30 cellular contexts compared by ENCODE assay signal in the genomic region with DNA sequence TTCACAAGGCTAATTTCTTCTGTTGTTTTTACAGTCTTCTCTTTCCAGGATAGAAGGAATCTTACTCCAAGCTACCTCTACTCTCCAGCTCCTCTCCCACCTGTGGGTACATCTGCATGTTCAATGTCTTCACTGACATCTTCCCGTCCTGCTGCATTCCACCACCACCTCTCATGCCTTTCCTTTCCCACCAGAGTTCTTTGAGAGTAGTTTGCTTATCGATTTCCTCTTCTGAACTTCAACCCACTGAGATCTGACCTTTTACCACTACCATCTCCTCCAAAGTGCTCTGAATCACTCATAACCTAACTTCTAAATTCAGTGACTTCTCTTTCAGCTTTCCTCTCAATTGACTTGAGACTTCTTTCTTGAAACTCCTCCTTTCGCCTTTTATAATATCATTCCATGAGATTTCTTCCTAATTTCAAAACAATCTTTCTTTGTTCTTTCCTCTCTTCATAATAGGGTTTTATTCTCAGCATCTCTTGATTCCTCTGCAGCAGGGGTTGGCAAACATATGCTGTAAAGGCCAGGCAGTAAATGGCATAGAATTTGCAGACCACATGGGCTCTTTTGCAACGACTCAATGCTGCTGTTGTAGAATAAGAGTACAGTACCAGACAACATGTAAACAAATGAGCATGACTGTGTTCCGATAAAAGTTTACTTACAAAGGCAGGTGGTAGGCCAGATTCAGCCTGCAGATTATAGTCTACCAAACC.
"Had no signal": no experiment of that assay in that cellular context is flagged by ENCODE, and none has a peak within 500 bp of the region (broad histone marks: within the 10 kb centered on the region; RNA-seq: fewer than 3 reads in every experiment).

No MANE protein-coding gene starts in this region.

- H3K27me3 ChIP-seq: heart right ventricle, neutrophil, ovary, upper lobe of right lung had no signal

- H3K4me3 ChIP-seq: heart right ventricle, left ventricle myocardium inferior, ovary, skin epidermis, upper lobe of right lung had no signal

- DNase-seq: activated CD4-positive, alpha-beta memory T cell treated with anti-CD3 and anti-CD28 coated beads, Interleukin-2, amount 10 ng/mL, durations not matched to agents 7 days and 5 days; activated CD4-positive, alpha-beta T cell treated with anti-CD3 and anti-CD28 coated beads for 1 hour; activated CD4-positive, alpha-beta T cell treated with anti-CD3 and anti-CD28 coated beads, Interleukin-2, amount 10 ng/mL, durations not matched to agents 7 days and 5 days; activated CD8-positive, alpha-beta memory T cell treated with anti-CD3 and anti-CD28 coated beads, Interleukin-2, amount 50 U/mL, for 48 hours; activated gamma-delta T cell treated with Interleukin-2 at 50 U/mL for 16 hours; activated naive CD4-positive, alpha-beta T cell treated with anti-CD3 and anti-CD28 coated beads, Interleukin-2, amount 50 U/mL, for 16 hours; activated T-cell treated with anti-CD3 and anti-CD28 coated beads, Interleukin-2, amount 50 U/mL, for 24 hours; amniotic stem cell; brain microvascular endothelial cell; cortex of kidney; foreskin fibroblast; heart right ventricle; left ventricle myocardium inferior; naive B cell; nephron progenitor cell; ovary; stimulated activated CD4-positive, alpha-beta T cell treated with anti-CD3 and anti-CD28 coated beads, Interleukin-4, amount 100 ng/mL, for 24 hours; stimulated activated naive CD8-positive, alpha-beta T cell treated with anti-CD3 and anti-CD28 coated beads, Interleukin-15, amount 100 ng/mL, for 72 hours; substantia nigra; T-helper 1 cell; upper lobe of right lung had no signal

- FAIRE-seq: astrocyte, endothelial cell of umbilical vein, islet of Langerhans had no signal

- H3K36me3 ChIP-seq: brain microvascular endothelial cell, ovary had no signal

- H3K9me3 ChIP-seq: heart right ventricle, left ventricle myocardium inferior, neutrophil, ovary, upper lobe of right lung had no signal

- H3K27ac ChIP-seq: brain microvascular endothelial cell, heart right ventricle, left ventricle myocardium inferior, neutrophil, ovary, skin epidermis, upper lobe of right lung had no signal

- ATAC-seq: activated T-helper 17 cell treated with anti-CD3 and anti-CD28 coated beads, Interleukin-2, amount 50 U/mL, for 72 hours; heart right ventricle; sciatic nerve; stimulated activated effector memory CD8-positive, alpha-beta T cell treated with anti-CD3 and anti-CD28 coated beads, Interleukin-12 subunit alpha, Interleukin-12 subunit beta, amount 100 ng/mL, for 72 hours; stimulated activated naive CD8-positive, alpha-beta T cell treated with anti-CD3 and anti-CD28 coated beads, Interleukin-15, amount 100 ng/mL, for 72 hours; upper lobe of right lung; WTC11 had no signal
